Comparison of ENCODE assay signal across 8 cellular contexts in the genomic region with DNA sequence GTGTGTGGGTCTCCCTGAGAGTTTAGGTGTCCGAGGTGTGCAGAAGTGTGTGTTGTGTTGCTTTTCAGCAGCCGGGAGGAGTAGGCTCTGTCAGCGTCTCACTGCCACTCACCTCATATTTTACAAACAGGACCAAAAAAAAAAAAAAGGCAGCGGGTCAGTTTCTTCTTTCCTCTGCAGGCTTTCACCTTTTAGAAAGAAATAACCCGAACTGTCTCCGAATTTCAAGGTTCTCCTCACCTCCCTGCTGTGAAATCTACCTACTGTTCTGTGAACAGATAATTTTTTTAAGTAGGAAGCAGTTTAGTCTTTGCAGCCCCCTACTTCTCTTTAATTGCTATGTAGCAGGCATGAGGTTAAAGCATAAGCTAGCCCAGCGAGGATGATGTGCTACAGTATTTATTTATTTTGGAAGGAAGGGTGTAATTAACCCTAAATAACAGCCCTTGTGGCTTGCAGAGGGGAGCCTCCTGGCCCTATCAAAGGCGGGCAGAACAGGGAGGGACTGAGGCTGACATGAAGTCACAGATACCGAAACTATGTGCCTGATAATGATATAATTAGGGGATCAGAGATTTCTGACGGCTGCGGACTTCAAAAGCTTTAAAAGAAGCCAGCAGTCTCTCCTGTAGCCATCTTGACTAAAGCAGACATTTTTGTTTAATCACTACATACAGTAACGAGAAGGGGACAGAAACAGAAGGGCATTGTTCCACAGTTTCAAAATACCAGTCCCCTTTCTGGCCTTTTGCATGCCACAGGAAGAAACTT. TPM values are rescaled to one million over a fixed set of nuclear protein-coding genes. Genes with fewer than 3 reads are reported as not detected.
DNase-seq lines count a peak whose midpoint lies in the region; ATAC-seq, FAIRE-seq and TF ChIP-seq lines count a peak whose summit lies in the region.

No MANE protein-coding gene starts in this region.

- TF ChIP-seq CTCF in colonic mucosa (IDR thresholded peaks at IDR 0.05) = no peak
- no peak for TF ChIP-seq CTCF in mesothelial cell of epicardium (IDR thresholded peaks at IDR 0.05; ENCODE audit: unreplicated experiment)
- no peak for TF ChIP-seq CTCF in omental fat pad (IDR thresholded peaks at IDR 0.05)

- DNase-seq in GM19239 (ENCODE audit: insufficient read length, low spot score) (no peak), NCI-H82 treated with DMSO at 0.1 percent for 48 hours (lab: John Stamatoyannopoulos, UW; ENCODE audit: unreplicated experiment) (peak; percentile 37), colonic mucosa (peak; percentile 21), mesothelial cell of epicardium (ENCODE audit: low spot score in 2 of 2, unreplicated experiment in 2 of 2) (no peak), middle frontal gyrus (ENCODE audit: extremely low spot score, low spot score) (no peak), omental fat pad (ENCODE audit: low spot score) (no peak), AG20443 (ENCODE audit: low spot score) (no peak)

- H3K9me3 ChIP-seq in colonic mucosa = no peaks in the 10 kb centered on the region

- no peaks in the 10 kb centered on the region for H3K9me3 Mint-ChIP-seq in mesothelial cell of epicardium

- intact Hi-C loops in colonic mucosa (cut with DNase I) = loop anchor here (5.0 to 10.0 kb wide), 2 partner anchors 196 to 313 kb away; no protein-coding TSS in a partner anchor

- H3K27ac Mint-ChIP-seq in mesothelial cell of epicardium = peak overlapping the region; percentile 99

- peak; percentile 40 for FAIRE-seq in GM19239 (lab: Jason Lieb, UNC)

- peaks cover 33% of the 10 kb centered on the region for H3K27me3 ChIP-seq in colonic mucosa

- H3K4me1 ChIP-seq in colonic mucosa = peaks cover 3% of the 10 kb centered on the region

- peaks cover 56% of the 10 kb centered on the region for H3K4me1 Mint-ChIP-seq in mesothelial cell of epicardium

- no peak overlapping the region for H3K4me3 ChIP-seq in colonic mucosa

- no peaks in the 10 kb centered on the region for H3K27me3 Mint-ChIP-seq in mesothelial cell of epicardium (ENCODE audit: low read depth)

- H3K27ac ChIP-seq in colonic mucosa = no peak overlapping the region

- peaks cover 26% of the 10 kb centered on the region for H3K36me3 Mint-ChIP-seq in mesothelial cell of epicardium

- ATAC-seq in HG03469 (IDR thresholded peaks at IDR 0.05; ENCODE audit: unreplicated experiment) (no peak), omental fat pad (ENCODE audit: low FRiP score) (no peak)

- peak overlapping the region; percentile 99 for H3K4me3 Mint-ChIP-seq in mesothelial cell of epicardium

- no peaks in the 10 kb centered on the region for H3K36me3 ChIP-seq in colonic mucosa

- no peak overlapping the region for H3K9ac ChIP-seq in colonic mucosa (ENCODE audit: low read depth in 2 of 2, low read length in 2 of 2)

RNA-seq across cellular contexts. Expression of a gene that starts 1.6 kb away (rescaled TPM):
- total RNA-seq in colonic mucosa = 1 to 10 TPM; 3.1 to 4.6 TPM
- total RNA-seq in mesothelial cell of epicardium = 209 to 219 TPM (median 217 TPM) in 3 replicates
- total RNA-seq in omental fat pad = 10 to 100 TPM in 3 of 4 donors, 1 to 10 TPM in 1; 6.9 to 20.5 (median 13.3) TPM

Comparison
In these comparisons a context has a peak if more than half of its experiments do, and no peak if none do; other contexts are left out.
1. DNase-seq: peak in NCI-H82 treated with DMSO at 0.1 percent for 48 hours (single experiment) and colonic mucosa (single experiment); none in GM19239 (single experiment), mesothelial cell of epicardium (0 of 2), middle frontal gyrus (single experiment), omental fat pad (single experiment) and AG20443 (single experiment).